8 cellular contexts compared by ENCODE assay signal in the genomic region with DNA sequence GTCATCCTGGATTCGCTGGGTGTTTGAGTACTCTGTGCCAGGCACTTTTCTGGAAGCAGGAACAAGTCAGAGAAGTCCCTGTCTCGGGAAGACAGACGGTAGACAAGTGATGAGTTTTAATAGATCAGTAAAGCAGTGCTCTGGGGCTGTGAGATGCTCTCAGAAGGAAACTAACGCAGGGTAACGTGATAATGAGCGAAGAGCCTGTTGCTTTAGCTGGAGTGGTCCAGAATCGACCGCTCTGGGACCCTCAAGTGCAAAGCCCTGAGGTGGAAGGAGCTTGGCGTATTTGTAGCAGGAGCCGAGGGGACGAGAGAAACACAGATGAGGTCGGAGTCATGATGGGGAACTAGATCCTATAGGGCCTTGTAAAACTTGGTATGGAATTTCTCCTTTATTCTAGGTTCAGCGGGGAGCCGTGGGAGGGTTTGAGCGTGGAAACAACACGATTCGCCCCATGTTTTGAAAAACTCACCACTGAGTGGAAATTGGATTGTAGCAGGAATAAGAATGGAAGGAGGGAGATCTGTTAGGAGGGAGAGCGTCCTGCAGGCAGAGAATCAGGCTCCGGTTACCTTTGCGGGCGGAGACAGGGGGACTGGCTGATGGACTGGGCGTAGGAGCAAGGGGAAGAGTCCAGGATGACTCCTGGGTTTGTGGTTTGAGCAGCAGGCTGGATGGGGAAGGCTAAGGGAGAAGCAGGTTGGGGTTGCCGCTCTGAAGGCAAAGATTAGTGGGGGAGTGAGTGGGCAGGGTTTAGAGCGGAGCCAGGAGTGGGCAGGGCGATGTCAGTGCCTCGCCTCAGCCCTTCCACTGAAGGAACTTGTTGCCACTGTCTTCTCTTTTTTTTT.
DNase-seq lines count a peak whose midpoint lies in the region; ATAC-seq lines count a peak whose summit lies in the region.

No MANE protein-coding gene starts in this region.

- H3K36me3 ChIP-seq in muscle layer of duodenum (ENCODE audit: control insufficient read depth in 1 of 2, insufficient read depth in 2 of 2, low read length in 2 of 2), result peaks cover 18 to 28% of the 10 kb centered on the region in 2 donors

- H3K4me3 ChIP-seq in muscle layer of duodenum (ENCODE audit: low read depth in 1 of 2, low read length in 2 of 2), result peak overlapping the region; percentile 78 to 83

- DNase-seq in NCI-H2227 treated with DMSO at 0.1 percent for 48 hours (lab: John Stamatoyannopoulos, UW) (peak; percentile 18), NCI-H2227 (lab: John Stamatoyannopoulos, UW; ENCODE audit: unreplicated experiment) (no peak), NCI-H226 (peak; percentile 69), caudate nucleus (lab: John Stamatoyannopoulos, UW) (peak in 2 of 61 donors; percentile 13 to 48), NCI-H1694 treated with DMSO at 0.1 percent for 48 hours (lab: John Stamatoyannopoulos, UW) (no peak)
- no peak for DNase-seq in stimulated activated naive CD4-positive, alpha-beta T cell (lab: John Stamatoyannopoulos, UW)

- no peaks in the 10 kb centered on the region for H3K9me3 ChIP-seq in muscle layer of duodenum (ENCODE audit: control insufficient read depth in 1 of 2, low read length in 2 of 2)

- H3K27ac ChIP-seq in caudate nucleus (ENCODE audit: low read depth, low read length) (peak overlapping the region; percentile 86), muscle layer of duodenum (ENCODE audit: low read length) (peak overlapping the region; percentile 79)

- H3K27me3 ChIP-seq in muscle layer of duodenum (ENCODE audit: low read depth, low read length), result no peaks in the 10 kb centered on the region

- no peak for ATAC-seq in GM21737 (IDR thresholded peaks at IDR 0.05; ENCODE audit: unreplicated experiment)

- peaks cover 4 to 21% of the 10 kb centered on the region in 2 donors for H3K4me1 ChIP-seq in muscle layer of duodenum (ENCODE audit: control insufficient read depth in 1 of 2, insufficient read depth in 2 of 2, low read length in 2 of 2)

Comparison
In these comparisons a context has a peak if more than half of its experiments do, and no peak if none do; other contexts are left out.
1. DNase-seq: peak in NCI-H2227 treated with DMSO at 0.1 percent for 48 hours (single experiment) and NCI-H226 (single experiment); none in NCI-H2227 (single experiment), stimulated activated naive CD4-positive, alpha-beta T cell (0 of 6) and NCI-H1694 treated with DMSO at 0.1 percent for 48 hours (single experiment).